In genomic region chr2:236256601-236257000, GRCh38 we compare ENCODE assay signal across 38 cellular contexts. TPM values are rescaled to one million over a fixed set of nuclear protein-coding genes. Genes with fewer than 3 reads are reported as not detected.
"Had no signal": no experiment of that assay in that cellular context is flagged by ENCODE, and none has a peak within 500 bp of the region (broad histone marks: within the 10 kb centered on the region; RNA-seq: fewer than 3 reads in every experiment).

No MANE protein-coding gene starts in this region.

- H3K4me3 ChIP-seq: esophagus squamous epithelium, gastroesophageal sphincter had no signal

- H3K27me3 ChIP-seq: brain microvascular endothelial cell had no signal

- DNase-seq: activated B cell treated with CpG ODN at 0.5 μM for 24 hours; activated CD4-positive, alpha-beta T cell treated with anti-CD3 and anti-CD28 coated beads for 48 hours; activated CD4-positive, alpha-beta T cell treated with anti-CD3 and anti-CD28 coated beads, Interleukin-2, amount 50 U/mL, for 1 hour; activated CD4-positive, alpha-beta T cell treated with anti-CD3 and anti-CD28 coated beads, Interleukin-2, amount 50 U/mL, for 48 hours; activated CD8-positive, alpha-beta memory T cell treated with anti-CD3 and anti-CD28 coated beads for 24 hours; activated CD8-positive, alpha-beta T cell treated with anti-CD3 and anti-CD28 coated beads for 36 hours; activated effector memory CD4-positive, alpha-beta T cell treated with Interleukin-2 at 50 U/mL for 16 hours; activated gamma-delta T cell treated with Interleukin-2 at 50 U/mL for 16 hours; activated naive CD4-positive, alpha-beta T cell treated with anti-CD3 and anti-CD28 coated beads, Interleukin-2, amount 50 U/mL, for 16 hours; activated naive CD4-positive, alpha-beta T cell treated with Interleukin-2 at 50 U/mL for 16 hours; activated T-cell treated with anti-CD3 and anti-CD28 coated beads, Interleukin-2, amount 50 U/mL, for 4 hours; amniotic stem cell; anterior cingulate cortex; brain microvascular endothelial cell; caudate nucleus; cortex of kidney; dermis blood vessel endothelial cell; effector CD4-positive, alpha-beta T cell; effector memory CD8-positive, alpha-beta T cell; esophagus squamous epithelium; foreskin melanocyte; SW 1271; T-cell; T-helper 9 cell; WERI-Rb-1 had no signal

- H3K27ac ChIP-seq: brain microvascular endothelial cell, epithelial cell of prostate, esophagus squamous epithelium, gastroesophageal sphincter, WERI-Rb-1 had no signal

- H3K9me3 ChIP-seq: esophagus squamous epithelium, gastroesophageal sphincter had no signal

- H3K36me3 ChIP-seq: brain microvascular endothelial cell, esophagus squamous epithelium, gastroesophageal sphincter, WERI-Rb-1 had no signal

- H3K4me1 ChIP-seq: esophagus squamous epithelium, gastroesophageal sphincter had no signal

RNA-seq across cellular contexts. Expression of gene ASB18, which starts 7.6 kb away (rescaled TPM):
- total RNA-seq: activated B cell treated with CpG ODN at 0.5 μM for 24 hours; activated CD8-positive, alpha-beta T cell treated with anti-CD3 and anti-CD28 coated beads for 36 hours; activated T-cell treated with anti-CD3 and anti-CD28 coated beads, Interleukin-2, amount 50 U/mL, for 4 hours; activated T-helper 17 cell treated with anti-CD3 and anti-CD28 coated beads, Interleukin-2, amount 50 U/mL, for 72 hours; astrocyte; bronchial epithelial cell; chondrocyte; dermis blood vessel endothelial cell; endothelial cell of umbilical vein; esophagus squamous epithelium; fibroblast of lung; fibroblast of villous mesenchyme; gastroesophageal sphincter; glomerular endothelial cell; T-cell; T-helper 2 cell treated with Interferon-gamma antibody and Interleukin-4, amounts not matched to agents 100 ng/mL and 5 ng/mL, for 36 hours had no signal
- polyA plus RNA-seq: adipose tissue, endothelial cell of umbilical vein, esophagus, fibroblast of lung had no signal
